Comparison of ENCODE assay signal across 24 cellular contexts in the genomic region with DNA sequence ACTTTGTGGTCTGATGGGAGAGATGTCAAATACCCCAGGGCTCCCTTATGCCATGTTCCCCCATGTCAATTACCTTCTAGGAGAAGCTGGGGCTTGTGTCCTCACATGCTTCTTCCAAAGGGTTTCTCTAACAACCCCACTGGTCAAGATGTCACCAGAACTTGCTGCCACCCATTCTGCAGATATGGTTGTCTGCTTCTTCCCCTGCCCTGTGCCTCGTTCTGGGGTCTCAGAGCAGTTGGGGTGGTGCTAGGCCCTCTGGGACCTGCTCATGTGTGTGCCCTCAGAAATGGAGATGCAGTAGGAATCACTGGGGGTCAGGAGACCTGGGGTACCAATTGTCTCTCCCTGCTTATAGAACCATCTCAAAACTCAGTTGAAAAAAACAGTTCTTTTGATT.
"Had no signal": no experiment of that assay in that cellular context is flagged by ENCODE, and none has a peak within 500 bp of the region (broad histone marks: within the 10 kb centered on the region; RNA-seq: fewer than 3 reads in every experiment).

No MANE protein-coding gene starts in this region.

- H3K4me3 ChIP-seq: stomach, suprapubic skin, testis, thoracic aorta, thyroid gland, tibial artery, tibial nerve, transverse colon, upper lobe of left lung, upper lobe of right lung, uterus, vagina had no signal

- H3K4me1 ChIP-seq: stomach, suprapubic skin, testis, thyroid gland, tibial artery, tibial nerve, upper lobe of left lung, upper lobe of right lung, uterus, vagina had no signal

- FAIRE-seq: urothelium cell line had no signal

- H3K36me3 ChIP-seq: stomach, suprapubic skin, thoracic aorta, thyroid gland, tibial artery, tibial nerve, transverse colon, upper lobe of left lung, upper lobe of right lung, uterus, vagina had no signal

- H3K27ac ChIP-seq: stomach, suprapubic skin, testis, thoracic aorta, thyroid gland, tibial artery, tibial nerve, transverse colon, upper lobe of left lung, upper lobe of right lung, uterus, vagina had no signal

- DNase-seq: stimulated activated CD4-positive, alpha-beta T cell treated with anti-CD3 and anti-CD28 coated beads, Interleukin-2, amount 100 ng/mL, for 48 hours; stimulated activated CD4-positive, alpha-beta T cell treated with anti-CD3 and anti-CD28 coated beads, Interleukin-4, amount 100 ng/mL, for 1 hour; stimulated activated CD4-positive, alpha-beta T cell treated with anti-CD3 and anti-CD28 coated beads, Interleukin-4, amount 100 ng/mL, for 24 hours; stimulated activated CD4-positive, alpha-beta T cell treated with anti-CD3 and anti-CD28 coated beads, Interleukin-4, amount 100 ng/mL, for 4 hours; stimulated activated CD8-positive, alpha-beta memory T cell treated with anti-CD3 and anti-CD28 coated beads, Interleukin-4, amount 100 ng/mL, for 48 hours; stimulated activated naive B cell treated with anti-CD40 and anti-IgM and Interleukin-4, amounts not matched to agents 10 μg/mL and 1 μg/mL and 100 μg/mL, for 72 hours; stimulated activated naive CD4-positive, alpha-beta T cell; stimulated activated naive CD4-positive, alpha-beta T cell treated with Interleukin-2 at 50 U/mL for 16 hours; stimulated activated naive CD8-positive, alpha-beta T cell treated with anti-CD3 and anti-CD28 coated beads, Interleukin-15, amount 100 ng/mL, for 72 hours; stimulated activated naive CD8-positive, alpha-beta T cell treated with anti-CD3 and anti-CD28 coated beads, Interleukin-15, Interleukin-2, amounts not matched to agents 100 U/mL and 50 U/mL, for 24 hours; stomach; substantia nigra; testis; thyroid gland; tibial artery; transverse colon; upper lobe of left lung; upper lobe of right lung; uterus had no signal

- H3K27me3 ChIP-seq: stomach, suprapubic skin, testis, thyroid gland, tibial artery, tibial nerve, transverse colon, upper lobe of left lung, upper lobe of right lung, uterus, vagina had no signal

- H3K9me3 ChIP-seq: suprapubic skin, testis, thoracic aorta, thyroid gland, tibial artery, transverse colon, upper lobe of left lung, upper lobe of right lung, uterus, vagina had no signal
